ENCODE assay signal across 1 cellular context in the genomic region with DNA sequence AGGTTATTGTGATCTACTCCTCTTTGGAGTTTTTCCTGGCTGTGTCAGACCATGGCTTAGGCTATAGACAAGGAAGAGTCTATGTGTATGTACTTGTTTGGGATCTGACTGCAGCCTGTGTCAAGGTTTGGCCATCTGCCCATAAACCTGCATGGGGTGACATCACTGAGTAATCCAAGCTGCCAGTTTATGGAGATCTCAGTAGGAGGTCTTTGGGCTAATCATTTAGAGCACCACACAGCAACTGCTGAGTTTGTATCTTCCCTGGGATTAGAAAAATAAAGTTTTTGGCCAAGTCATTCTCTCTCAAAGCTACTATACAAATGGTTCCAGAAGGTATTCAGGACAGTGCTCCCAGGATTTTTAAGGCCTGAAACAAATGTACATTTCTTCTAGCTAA.
TF ChIP-seq lines count a peak whose summit lies in the region.

No MANE protein-coding gene starts in this region.

TF ChIP-seq in K562, 482 proteins besides CTCF, POLR2A, EP300 and RAD21 (continued from another document):
- TF ChIP-seq, protein P1, sequence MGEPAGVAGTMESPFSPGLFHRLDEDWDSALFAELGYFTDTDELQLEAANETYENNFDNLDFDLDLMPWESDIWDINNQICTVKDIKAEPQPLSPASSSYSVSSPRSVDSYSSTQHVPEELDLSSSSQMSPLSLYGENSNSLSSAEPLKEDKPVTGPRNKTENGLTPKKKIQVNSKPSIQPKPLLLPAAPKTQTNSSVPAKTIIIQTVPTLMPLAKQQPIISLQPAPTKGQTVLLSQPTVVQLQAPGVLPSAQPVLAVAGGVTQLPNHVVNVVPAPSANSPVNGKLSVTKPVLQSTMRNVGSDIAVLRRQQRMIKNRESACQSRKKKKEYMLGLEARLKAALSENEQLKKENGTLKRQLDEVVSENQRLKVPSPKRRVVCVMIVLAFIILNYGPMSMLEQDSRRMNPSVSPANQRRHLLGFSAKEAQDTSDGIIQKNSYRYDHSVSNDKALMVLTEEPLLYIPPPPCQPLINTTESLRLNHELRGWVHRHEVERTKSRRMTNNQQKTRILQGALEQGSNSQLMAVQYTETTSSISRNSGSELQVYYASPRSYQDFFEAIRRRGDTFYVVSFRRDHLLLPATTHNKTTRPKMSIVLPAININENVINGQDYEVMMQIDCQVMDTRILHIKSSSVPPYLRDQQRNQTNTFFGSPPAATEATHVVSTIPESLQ (CRISPR knock-in tag; IDR thresholded peaks at IDR 0.05) = no peak
- TF ChIP-seq ARID1B (IDR thresholded peaks at IDR 0.05) = peak; percentile 61
- 0 out of 2 replicates have a peak, but pooled peaks have one; percentile 32 for TF ChIP-seq FOXJ2 (tag; IDR thresholded peaks at IDR 0.05)
- no peak for TF ChIP-seq NFE2L1 (tag; IDR thresholded peaks at IDR 0.05; ENCODE audit: borderline replicate concordance, low read depth)
- TF ChIP-seq KDM4B (IDR thresholded peaks at IDR 0.05; ENCODE audit: borderline replicate concordance in 2 of 2, low read depth in 1 of 2) = no peak
- no peak for TF ChIP-seq DDX20 (tag; IDR thresholded peaks at IDR 0.05; ENCODE audit: low read depth)
- TF ChIP-seq ZNF316 (IDR thresholded peaks at IDR 0.05) = peak; percentile 79
- peak; percentile 50 for TF ChIP-seq CBFA2T2 (conservative IDR thresholded peaks at IDR 0.05)
- no peak for TF ChIP-seq ZNF23 (CRISPR knock-in tag; IDR thresholded peaks at IDR 0.05)
- TF ChIP-seq, protein P2, sequence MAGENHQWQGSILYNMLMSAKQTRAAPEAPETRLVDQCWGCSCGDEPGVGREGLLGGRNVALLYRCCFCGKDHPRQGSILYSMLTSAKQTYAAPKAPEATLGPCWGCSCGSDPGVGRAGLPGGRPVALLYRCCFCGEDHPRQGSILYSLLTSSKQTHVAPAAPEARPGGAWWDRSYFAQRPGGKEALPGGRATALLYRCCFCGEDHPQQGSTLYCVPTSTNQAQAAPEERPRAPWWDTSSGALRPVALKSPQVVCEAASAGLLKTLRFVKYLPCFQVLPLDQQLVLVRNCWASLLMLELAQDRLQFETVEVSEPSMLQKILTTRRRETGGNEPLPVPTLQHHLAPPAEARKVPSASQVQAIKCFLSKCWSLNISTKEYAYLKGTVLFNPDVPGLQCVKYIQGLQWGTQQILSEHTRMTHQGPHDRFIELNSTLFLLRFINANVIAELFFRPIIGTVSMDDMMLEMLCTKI (IDR thresholded peaks at IDR 0.05; ENCODE audit: partially characterized antibody) = no peak
- TF ChIP-seq C11orf30 (IDR thresholded peaks at IDR 0.05; ENCODE audit: low read depth) = peak; percentile 60; the same call in 1 of the 2 replicates
- TF ChIP-seq, protein P3, sequence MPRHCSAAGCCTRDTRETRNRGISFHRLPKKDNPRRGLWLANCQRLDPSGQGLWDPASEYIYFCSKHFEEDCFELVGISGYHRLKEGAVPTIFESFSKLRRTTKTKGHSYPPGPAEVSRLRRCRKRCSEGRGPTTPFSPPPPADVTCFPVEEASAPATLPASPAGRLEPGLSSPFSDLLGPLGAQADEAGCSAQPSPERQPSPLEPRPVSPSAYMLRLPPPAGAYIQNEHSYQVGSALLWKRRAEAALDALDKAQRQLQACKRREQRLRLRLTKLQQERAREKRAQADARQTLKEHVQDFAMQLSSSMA (CRISPR knock-in tag; IDR thresholded peaks at IDR 0.05) = no peak
- TF ChIP-seq ADNP (tag; IDR thresholded peaks at IDR 0.05) = no peak
- TF ChIP-seq, protein P4, sequence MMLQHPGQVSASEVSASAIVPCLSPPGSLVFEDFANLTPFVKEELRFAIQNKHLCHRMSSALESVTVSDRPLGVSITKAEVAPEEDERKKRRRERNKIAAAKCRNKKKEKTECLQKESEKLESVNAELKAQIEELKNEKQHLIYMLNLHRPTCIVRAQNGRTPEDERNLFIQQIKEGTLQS (IDR thresholded peaks at IDR 0.05) = peak; percentile 89
- TF ChIP-seq, protein P4 (CRISPR knock-in tag; conservative IDR thresholded peaks at IDR 0.05) = no peak
- TF ChIP-seq EHMT2 (IDR thresholded peaks at IDR 0.05) = peak; percentile 56; the same call in 1 of the 2 replicates
- TF ChIP-seq PRMT5 (CRISPR knock-in tag; IDR thresholded peaks at IDR 0.05) = no peak
- TF ChIP-seq, protein P5, sequence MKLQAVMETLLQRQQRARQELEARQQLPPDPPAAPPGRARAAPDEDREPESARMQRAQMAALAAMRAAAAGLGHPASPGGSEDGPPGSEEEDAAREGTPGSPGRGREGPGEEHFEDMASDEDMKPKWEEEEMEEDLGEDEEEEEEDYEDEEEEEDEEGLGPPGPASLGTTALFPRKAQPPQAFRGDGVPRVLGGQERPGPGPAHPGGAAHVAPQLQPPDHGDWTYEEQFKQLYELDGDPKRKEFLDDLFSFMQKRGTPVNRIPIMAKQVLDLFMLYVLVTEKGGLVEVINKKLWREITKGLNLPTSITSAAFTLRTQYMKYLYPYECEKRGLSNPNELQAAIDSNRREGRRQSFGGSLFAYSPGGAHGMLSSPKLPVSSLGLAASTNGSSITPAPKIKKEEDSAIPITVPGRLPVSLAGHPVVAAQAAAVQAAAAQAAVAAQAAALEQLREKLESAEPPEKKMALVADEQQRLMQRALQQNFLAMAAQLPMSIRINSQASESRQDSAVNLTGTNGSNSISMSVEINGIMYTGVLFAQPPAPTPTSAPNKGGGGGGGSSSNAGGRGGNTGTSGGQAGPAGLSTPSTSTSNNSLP (IDR thresholded peaks at IDR 0.05; ENCODE audit: borderline replicate concordance, low read depth, low read length) = peak; percentile 94
- TF ChIP-seq, protein P6, sequence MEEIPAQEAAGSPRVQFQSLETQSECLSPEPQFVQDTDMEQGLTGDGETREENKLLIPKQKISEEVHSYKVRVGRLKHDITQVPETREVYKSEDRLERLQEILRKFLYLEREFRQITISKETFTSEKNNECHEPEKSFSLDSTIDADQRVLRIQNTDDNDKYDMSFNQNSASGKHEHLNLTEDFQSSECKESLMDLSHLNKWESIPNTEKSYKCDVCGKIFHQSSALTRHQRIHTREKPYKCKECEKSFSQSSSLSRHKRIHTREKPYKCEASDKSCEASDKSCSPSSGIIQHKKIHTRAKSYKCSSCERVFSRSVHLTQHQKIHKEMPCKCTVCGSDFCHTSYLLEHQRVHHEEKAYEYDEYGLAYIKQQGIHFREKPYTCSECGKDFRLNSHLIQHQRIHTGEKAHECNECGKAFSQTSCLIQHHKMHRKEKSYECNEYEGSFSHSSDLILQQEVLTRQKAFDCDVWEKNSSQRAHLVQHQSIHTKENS (CRISPR knock-in tag; IDR thresholded peaks at IDR 0.05) = no peak
- TF ChIP-seq KAT2B (IDR thresholded peaks at IDR 0.05; ENCODE audit: low read depth, low read length) = no peak
- TF ChIP-seq CEBPB (tag; IDR thresholded peaks at IDR 0.05) = no peak
- peak; percentile 68 for TF ChIP-seq DPF2 (IDR thresholded peaks at IDR 0.05)
- TF ChIP-seq PTRF (tag; IDR thresholded peaks at IDR 0.05) = no peak
- no peak for TF ChIP-seq ZNF146 (CRISPR knock-in tag; IDR thresholded peaks at IDR 0.05; ENCODE audit: unreplicated experiment)
- peak; percentile 35; the same call in 1 of the 2 replicates for TF ChIP-seq MAFK (IDR thresholded peaks at IDR 0.05; ENCODE audit: low read length)
- peak in 1 of 2 experiments; percentile 9; a peak in 1 of 4 replicates for TF ChIP-seq TRIM24 (IDR thresholded peaks at IDR 0.05)
- TF ChIP-seq, protein P7, sequence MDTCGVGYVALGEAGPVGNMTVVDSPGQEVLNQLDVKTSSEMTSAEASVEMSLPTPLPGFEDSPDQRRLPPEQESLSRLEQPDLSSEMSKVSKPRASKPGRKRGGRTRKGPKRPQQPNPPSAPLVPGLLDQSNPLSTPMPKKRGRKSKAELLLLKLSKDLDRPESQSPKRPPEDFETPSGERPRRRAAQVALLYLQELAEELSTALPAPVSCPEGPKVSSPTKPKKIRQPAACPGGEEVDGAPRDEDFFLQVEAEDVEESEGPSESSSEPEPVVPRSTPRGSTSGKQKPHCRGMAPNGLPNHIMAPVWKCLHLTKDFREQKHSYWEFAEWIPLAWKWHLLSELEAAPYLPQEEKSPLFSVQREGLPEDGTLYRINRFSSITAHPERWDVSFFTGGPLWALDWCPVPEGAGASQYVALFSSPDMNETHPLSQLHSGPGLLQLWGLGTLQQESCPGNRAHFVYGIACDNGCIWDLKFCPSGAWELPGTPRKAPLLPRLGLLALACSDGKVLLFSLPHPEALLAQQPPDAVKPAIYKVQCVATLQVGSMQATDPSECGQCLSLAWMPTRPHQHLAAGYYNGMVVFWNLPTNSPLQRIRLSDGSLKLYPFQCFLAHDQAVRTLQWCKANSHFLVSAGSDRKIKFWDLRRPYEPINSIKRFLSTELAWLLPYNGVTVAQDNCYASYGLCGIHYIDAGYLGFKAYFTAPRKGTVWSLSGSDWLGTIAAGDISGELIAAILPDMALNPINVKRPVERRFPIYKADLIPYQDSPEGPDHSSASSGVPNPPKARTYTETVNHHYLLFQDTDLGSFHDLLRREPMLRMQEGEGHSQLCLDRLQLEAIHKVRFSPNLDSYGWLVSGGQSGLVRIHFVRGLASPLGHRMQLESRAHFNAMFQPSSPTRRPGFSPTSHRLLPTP (IDR thresholded peaks at IDR 0.05; ENCODE audit: borderline replicate concordance, extremely low read depth, insufficient read length) = no peak
- no peak for TF ChIP-seq ZNF184 (CRISPR knock-in tag; IDR thresholded peaks at IDR 0.05)
- no peak for TF ChIP-seq GTF2F1 (IDR thresholded peaks at IDR 0.05; ENCODE audit: low read depth, low read length)
- peak; percentile 89 for TF ChIP-seq JUND (IDR thresholded peaks at IDR 0.05; ENCODE audit: borderline replicate concordance, low read depth, low read length)
- TF ChIP-seq JUND (tag; IDR thresholded peaks at IDR 0.05; ENCODE audit: borderline replicate concordance, low read depth, low read length) = peak; percentile 85; the same call in 1 of the 3 replicates
- TF ChIP-seq YBX1 (IDR thresholded peaks at IDR 0.05) = no peak
- peak; percentile 65 for TF ChIP-seq MAFG (tag; conservative IDR thresholded peaks at IDR 0.05)
- peak; percentile 58; the same call in 1 of the 2 replicates for TF ChIP-seq POLR2AphosphoS5 (IDR thresholded peaks at IDR 0.05; ENCODE audit: control insufficient read depth, insufficient read depth, low read depth, low read length)
- no peak for TF ChIP-seq TSC22D4 (tag; IDR thresholded peaks at IDR 0.05)
- no peak for TF ChIP-seq HMG20A (CRISPR knock-in tag; conservative IDR thresholded peaks at IDR 0.05)
